Comparison of ENCODE assay signal across 13 cellular contexts in the genomic region with DNA sequence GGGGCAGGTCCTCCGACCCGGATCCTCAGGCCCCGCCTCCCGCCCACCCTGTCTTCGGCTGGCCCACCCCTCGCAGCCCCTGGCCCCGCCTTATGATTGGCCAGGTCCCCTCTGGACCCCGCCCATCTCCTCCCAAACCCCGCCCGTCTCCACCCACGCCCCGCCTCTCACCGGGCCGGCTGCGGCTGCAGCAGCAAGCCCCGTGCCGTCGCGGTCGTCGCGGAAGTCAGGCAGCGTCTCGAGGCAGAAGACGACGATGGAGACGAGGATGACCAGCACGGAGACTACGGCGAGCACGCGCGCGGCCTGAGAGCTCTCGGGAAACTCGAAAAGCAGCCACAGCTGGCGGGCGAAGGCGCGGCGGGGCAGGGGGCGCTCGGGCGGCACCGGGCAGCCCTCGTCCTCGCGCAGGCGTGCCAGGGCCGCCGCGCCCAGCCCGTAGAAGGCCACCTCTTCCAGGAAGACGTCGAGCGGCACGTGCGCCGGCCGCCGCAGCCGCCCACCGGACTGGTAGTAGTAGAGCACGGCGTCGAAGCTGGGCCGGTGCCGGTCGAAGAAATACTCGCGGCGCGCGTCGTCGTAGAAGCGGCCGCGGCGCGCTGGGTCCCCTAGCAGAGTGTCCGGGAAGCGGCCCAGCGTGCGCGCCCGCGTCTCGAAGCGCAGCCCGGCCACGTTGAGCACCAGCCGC. TPM values are rescaled to one million over a fixed set of nuclear protein-coding genes. Genes with fewer than 3 reads are reported as not detected.
DNase-seq lines count a peak whose midpoint lies in the region; ATAC-seq and TF ChIP-seq lines count a peak whose summit lies in the region.
"Had no signal": no experiment of that assay in that cellular context is flagged by ENCODE, and none has a peak within 500 bp of the region (broad histone marks: within the 10 kb centered on the region; RNA-seq: fewer than 3 reads in every experiment).

No MANE protein-coding gene starts in this region.

- no peak for TF ChIP-seq EP300 in Ishikawa (IDR thresholded peaks at IDR 0.05; ENCODE audit: borderline replicate concordance)

- ATAC-seq in activated CD4-positive, alpha-beta T cell treated with anti-CD3 and anti-CD28 coated beads for 36 hours = no peak

- in situ Hi-C loops in brain microvascular endothelial cell (cut with HindIII; ENCODE audit: low pct_ligation_motif_present, low sequenced_read_pairs) = no loop called here

- no peak overlapping the region for H3K4me3 Mint-ChIP-seq in activated CD4-positive, alpha-beta T cell treated with anti-CD3 and anti-CD28 coated beads for 36 hours
- H3K4me3 Mint-ChIP-seq in activated CD4-positive, alpha-beta T cell treated with anti-CD3 and anti-CD28 coated beads, Interleukin-2, amount 10 ng/mL, durations not matched to agents 7 days and 5 days = no peak overlapping the region
- H3K4me3 Mint-ChIP-seq in chondrocyte (ENCODE audit: unreplicated experiment) = peak overlapping the region; percentile 33
- peak overlapping the region; percentile 76 for H3K4me3 Mint-ChIP-seq in neural progenitor cell

- no peaks in the 10 kb centered on the region for H3K36me3 Mint-ChIP-seq in activated CD4-positive, alpha-beta T cell treated with anti-CD3 and anti-CD28 coated beads for 36 hours (ENCODE audit: low read depth)
- H3K36me3 Mint-ChIP-seq in activated CD4-positive, alpha-beta T cell treated with anti-CD3 and anti-CD28 coated beads, Interleukin-2, amount 10 ng/mL, durations not matched to agents 7 days and 5 days (ENCODE audit: low read depth) = peaks cover 7% of the 10 kb centered on the region
- peaks cover 4% of the 10 kb centered on the region for H3K36me3 Mint-ChIP-seq in chondrocyte (ENCODE audit: low read depth)
- peaks cover 9% of the 10 kb centered on the region for H3K36me3 Mint-ChIP-seq in neural progenitor cell

- no peaks in the 10 kb centered on the region for H3K9me3 ChIP-seq in neural progenitor cell (ENCODE audit: low read depth)

- H3K27me3 Mint-ChIP-seq in activated CD4-positive, alpha-beta T cell treated with anti-CD3 and anti-CD28 coated beads for 36 hours = peaks cover 58% of the 10 kb centered on the region
- H3K27me3 Mint-ChIP-seq in activated CD4-positive, alpha-beta T cell treated with anti-CD3 and anti-CD28 coated beads, Interleukin-2, amount 10 ng/mL, durations not matched to agents 7 days and 5 days = peaks cover 54% of the 10 kb centered on the region
- H3K27me3 Mint-ChIP-seq in chondrocyte (ENCODE audit: low read depth) = peaks cover 16% of the 10 kb centered on the region
- H3K27me3 Mint-ChIP-seq in neural progenitor cell (ENCODE audit: insufficient read depth, low read depth) = peaks cover 68% of the 10 kb centered on the region

- H3K27ac ChIP-seq in neural progenitor cell = no peak overlapping the region
- H3K27ac ChIP-seq in brain microvascular endothelial cell = no peak overlapping the region
- H3K27ac ChIP-seq: KMS-11 had no signal

- TF ChIP-seq CTCF in chondrocyte (IDR thresholded peaks at IDR 0.05) (peak; percentile 10), neural progenitor cell (IDR thresholded peaks at IDR 0.05) (no peak), brain microvascular endothelial cell (IDR thresholded peaks at IDR 0.05; ENCODE audit: low read depth, low read length, missing control alignments) (no peak)

- no peaks in the 10 kb centered on the region for H3K4me1 ChIP-seq in neural progenitor cell

- intact Hi-C loops in activated CD4-positive, alpha-beta T cell treated with anti-CD3 and anti-CD28 coated beads for 36 hours (cut with DNase I, micrococcal nuclease) = no loop called here

- peaks cover 7% of the 10 kb centered on the region for H3K4me1 Mint-ChIP-seq in activated CD4-positive, alpha-beta T cell treated with anti-CD3 and anti-CD28 coated beads for 36 hours
- peaks cover 11% of the 10 kb centered on the region for H3K4me1 Mint-ChIP-seq in activated CD4-positive, alpha-beta T cell treated with anti-CD3 and anti-CD28 coated beads, Interleukin-2, amount 10 ng/mL, durations not matched to agents 7 days and 5 days
- H3K4me1 Mint-ChIP-seq in chondrocyte (ENCODE audit: low read depth) (peaks cover 10% of the 10 kb centered on the region), neural progenitor cell (peaks cover 7% of the 10 kb centered on the region)

- POLR2A ChIA-PET in activated CD4-positive, alpha-beta T cell treated with anti-CD3 and anti-CD28 coated beads for 36 hours (lab: Charles Lee) = no interaction called here
- POLR2A ChIA-PET in activated CD4-positive, alpha-beta T cell treated with anti-CD3 and anti-CD28 coated beads, Interleukin-2, amount 10 ng/mL, durations not matched to agents 7 days and 5 days (lab: Charles Lee) = no interaction called here

- no peaks in the 10 kb centered on the region for H3K9me3 Mint-ChIP-seq in activated CD4-positive, alpha-beta T cell treated with anti-CD3 and anti-CD28 coated beads for 36 hours (ENCODE audit: low read depth)
- peaks cover 6% of the 10 kb centered on the region for H3K9me3 Mint-ChIP-seq in activated CD4-positive, alpha-beta T cell treated with anti-CD3 and anti-CD28 coated beads, Interleukin-2, amount 10 ng/mL, durations not matched to agents 7 days and 5 days
- H3K9me3 Mint-ChIP-seq in chondrocyte (ENCODE audit: low read depth) (peaks cover 6% of the 10 kb centered on the region), neural progenitor cell (peaks cover 17% of the 10 kb centered on the region)

- peaks cover 14% of the 10 kb centered on the region for H4K20me1 ChIP-seq in neural progenitor cell (ENCODE audit: low read depth)

- H3K4me3 ChIP-seq in neural progenitor cell (peak overlapping the region; percentile 21), brain microvascular endothelial cell (ENCODE audit: low read depth, low read length) (no peak overlapping the region)

- H3K27ac Mint-ChIP-seq in activated CD4-positive, alpha-beta T cell treated with anti-CD3 and anti-CD28 coated beads for 36 hours = no peak overlapping the region
- H3K27ac Mint-ChIP-seq in activated CD4-positive, alpha-beta T cell treated with anti-CD3 and anti-CD28 coated beads, Interleukin-2, amount 10 ng/mL, durations not matched to agents 7 days and 5 days = no peak overlapping the region
- no peak overlapping the region for H3K27ac Mint-ChIP-seq in chondrocyte (ENCODE audit: unreplicated experiment)
- no peak overlapping the region for H3K27ac Mint-ChIP-seq in neural progenitor cell

- no peak overlapping the region for H3K9ac ChIP-seq in neural progenitor cell
- H3K9ac ChIP-seq: KMS-11 had no signal

- no peak for TF ChIP-seq RAD21 in Ishikawa (IDR thresholded peaks at IDR 0.05; ENCODE audit: low read depth)

- H3F3A ChIP-seq in neural progenitor cell (ENCODE audit: low read depth) = peaks cover 16% of the 10 kb centered on the region

- peak overlapping the region; percentile 54 for H3K4me2 ChIP-seq in neural progenitor cell
- H3K4me2 ChIP-seq: KMS-11 had no signal

- H3K27me3 ChIP-seq in neural progenitor cell (peaks cover 81% of the 10 kb centered on the region), brain microvascular endothelial cell (replicated peaks) (peaks cover 12% of the 10 kb centered on the region)

- H3K79me2 ChIP-seq in neural progenitor cell (ENCODE audit: low read depth) = no peaks in the 10 kb centered on the region

- peak overlapping the region; percentile 72 for H2AFZ ChIP-seq in neural progenitor cell (replicated peaks)

- CTCF ChIA-PET in activated CD4-positive, alpha-beta T cell treated with anti-CD3 and anti-CD28 coated beads for 36 hours (lab: Charles Lee) = no interaction called here
- CTCF ChIA-PET in activated CD4-positive, alpha-beta T cell treated with anti-CD3 and anti-CD28 coated beads, Interleukin-2, amount 10 ng/mL, durations not matched to agents 7 days and 5 days (lab: Charles Lee) = interaction anchor here (0.6 kb wide), 1 partner anchor 186 kb away, joined by 6 read pairs; no protein-coding TSS in a partner anchor

- H3K36me3 ChIP-seq in neural progenitor cell = no peaks in the 10 kb centered on the region
- H3K36me3 ChIP-seq in brain microvascular endothelial cell (replicated peaks) = no peaks in the 10 kb centered on the region

- DNase-seq in activated CD4-positive, alpha-beta T cell treated with anti-CD3 and anti-CD28 coated beads for 36 hours = peak; percentile 49
- no peak for DNase-seq in activated CD4-positive, alpha-beta T cell treated with anti-CD3 and anti-CD28 coated beads, Interleukin-2, amount 10 ng/mL, durations not matched to agents 7 days and 5 days
- DNase-seq in chondrocyte (ENCODE audit: low spot score) = no peak
- DNase-seq in neural progenitor cell (ENCODE audit: low spot score) = peak; percentile 83
- DNase-seq in brain microvascular endothelial cell = no peak
- DNase-seq in MV-4-11 (lab: John Stamatoyannopoulos, UW) = no peak
- DNase-seq in globus pallidus (ENCODE audit: low spot score) = no peak
- DNase-seq: head of caudate nucleus; naive B cell; stimulated activated CD4-positive, alpha-beta T cell treated with anti-CD3 and anti-CD28 coated beads, Interleukin-4, amount 100 ng/mL, for 24 hours had no signal

RNA-seq across cellular contexts. Expression of a gene that starts 0.5 kb away (rescaled TPM):
- total RNA-seq in activated CD4-positive, alpha-beta T cell treated with anti-CD3 and anti-CD28 coated beads for 36 hours = not detected
- not detected for total RNA-seq in activated CD4-positive, alpha-beta T cell treated with anti-CD3 and anti-CD28 coated beads, Interleukin-2, amount 10 ng/mL, durations not matched to agents 7 days and 5 days
- total RNA-seq in chondrocyte (0.12 TPM in 1 of 3 replicates, not detected in the others), neural progenitor cell (ENCODE audit: low replicate concordance) (0.11 TPM in 1 of 2 replicates, not detected in the other)
- total RNA-seq: NCI-H460 had no signal

RNA-seq across cellular contexts. Expression of a gene that starts 7.4 kb away (rescaled TPM):
- not detected for total RNA-seq in activated CD4-positive, alpha-beta T cell treated with anti-CD3 and anti-CD28 coated beads for 36 hours
- not detected for total RNA-seq in activated CD4-positive, alpha-beta T cell treated with anti-CD3 and anti-CD28 coated beads, Interleukin-2, amount 10 ng/mL, durations not matched to agents 7 days and 5 days
- 1.1 to 1.6 TPM in 2 of 3 replicates, not detected in the other for total RNA-seq in chondrocyte
- 0.46 and 3.8 TPM in 2 replicates for total RNA-seq in neural progenitor cell (ENCODE audit: low replicate concordance)
- total RNA-seq: NCI-H460 had no signal

RNA-seq across cellular contexts. Expression of a gene that starts 13.2 kb away (rescaled TPM):
- 100 to 1,000 TPM; 225 to 306 TPM for total RNA-seq in activated CD4-positive, alpha-beta T cell treated with anti-CD3 and anti-CD28 coated beads for 36 hours
- 100 to 1,000 TPM; 234 to 249 TPM for total RNA-seq in activated CD4-positive, alpha-beta T cell treated with anti-CD3 and anti-CD28 coated beads, Interleukin-2, amount 10 ng/mL, durations not matched to agents 7 days and 5 days
- total RNA-seq in chondrocyte (151 to 218 TPM (median 163 TPM) in 3 replicates), neural progenitor cell (ENCODE audit: low replicate concordance) (162 and 365 TPM in 2 replicates)

RNA-seq across cellular contexts. Expression of a gene that starts 14.5 kb away (rescaled TPM):
- under 1 TPM in 1 of 2 experiments, not detected in 1; 0.40 TPM for total RNA-seq in activated CD4-positive, alpha-beta T cell treated with anti-CD3 and anti-CD28 coated beads for 36 hours
- not detected for total RNA-seq in activated CD4-positive, alpha-beta T cell treated with anti-CD3 and anti-CD28 coated beads, Interleukin-2, amount 10 ng/mL, durations not matched to agents 7 days and 5 days
- total RNA-seq in chondrocyte (0.52 to 0.85 TPM in 2 of 3 replicates, not detected in the other), neural progenitor cell (ENCODE audit: low replicate concordance) (0.31 TPM in 1 of 2 replicates, not detected in the other)
- total RNA-seq: NCI-H460 had no signal

RNA-seq across cellular contexts. Expression of a gene that starts 23.1 kb away (rescaled TPM):
- total RNA-seq in activated CD4-positive, alpha-beta T cell treated with anti-CD3 and anti-CD28 coated beads for 36 hours = not detected
- total RNA-seq in activated CD4-positive, alpha-beta T cell treated with anti-CD3 and anti-CD28 coated beads, Interleukin-2, amount 10 ng/mL, durations not matched to agents 7 days and 5 days = not detected
- 1.7 to 3.1 TPM (median 2.4 TPM) in 3 replicates for total RNA-seq in chondrocyte
- total RNA-seq in neural progenitor cell (ENCODE audit: low replicate concordance) = not detected in 2 replicates
- total RNA-seq: NCI-H460 had no signal

Comparison
In these comparisons a context has a peak if more than half of its experiments do, and no peak if none do; other contexts are left out.
1. DNase-seq: peak in activated CD4-positive, alpha-beta T cell treated with anti-CD3 and anti-CD28 coated beads for 36 hours (single experiment) and neural progenitor cell (single experiment); none in activated CD4-positive, alpha-beta T cell treated with anti-CD3 and anti-CD28 coated beads, Interleukin-2, amount 10 ng/mL, durations not matched to agents 7 days and 5 days (single experiment), chondrocyte (single experiment), brain microvascular endothelial cell (single experiment), MV-4-11 (single experiment) and globus pallidus (single experiment).
2. H3K4me3 Mint-ChIP-seq: peak in chondrocyte (single experiment) and neural progenitor cell (single experiment); none in activated CD4-positive, alpha-beta T cell treated with anti-CD3 and anti-CD28 coated beads for 36 hours (single experiment) and activated CD4-positive, alpha-beta T cell treated with anti-CD3 and anti-CD28 coated beads, Interleukin-2, amount 10 ng/mL, durations not matched to agents 7 days and 5 days (single experiment).